ENCODE assay signal across 8 cellular contexts in the genomic region with DNA sequence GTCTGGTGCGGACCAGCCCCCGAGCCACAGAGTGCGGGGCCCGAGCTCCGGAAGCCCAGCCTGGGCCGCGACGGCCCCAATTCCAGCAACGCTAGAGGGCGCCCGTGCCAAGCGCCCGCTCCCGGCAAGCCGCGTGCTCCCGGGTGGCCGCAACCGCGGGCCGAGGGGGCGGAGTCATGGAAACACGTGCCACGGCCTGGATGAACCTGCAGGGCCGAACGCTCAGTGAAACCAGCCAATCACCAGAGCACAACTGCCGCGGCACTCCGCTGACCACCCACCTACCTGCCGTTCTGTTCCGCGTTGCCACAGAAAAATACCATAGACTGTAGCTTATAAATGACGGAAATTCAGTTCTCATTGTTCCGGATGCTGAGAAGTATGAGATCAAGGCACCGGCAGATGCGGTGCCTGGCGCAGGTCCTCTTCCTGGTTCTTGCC.
A peak's percentile ranks its signal among the peaks of the same experiment; 100 is the strongest.
DNase-seq lines count a peak whose midpoint lies in the region; ATAC-seq and TF ChIP-seq lines count a peak whose summit lies in the region.

No MANE protein-coding gene starts in this region.

- ATAC-seq in HG02938 (IDR thresholded peaks at IDR 0.05; ENCODE audit: unreplicated experiment) = no peak

- peak; percentile 57 for TF ChIP-seq CTCF in kidney epithelial cell (IDR thresholded peaks at IDR 0.05; ENCODE audit: insufficient read depth, low read length, poor library complexity, severe bottlenecking)

- peak overlapping the region; percentile 5 for H3K4me3 ChIP-seq in kidney epithelial cell (ENCODE audit: low read depth, low read length)

- H3K27me3 ChIP-seq in kidney epithelial cell (ENCODE audit: control insufficient read depth, insufficient read depth, low read length) = peaks cover 13% of the 10 kb centered on the region

- no peaks in the 10 kb centered on the region for H3K36me3 ChIP-seq in kidney epithelial cell (ENCODE audit: control insufficient read depth, insufficient read depth, low read length)

- DNase-seq in GM19238 (ENCODE audit: insufficient read length, low spot score) (peak; percentile 47), kidney epithelial cell (ENCODE audit: low read depth) (peak; percentile 12), NCI-H1436 treated with DMSO at 0.1 percent for 48 hours (lab: John Stamatoyannopoulos, UW) (no peak), NCI-H2107 (lab: John Stamatoyannopoulos, UW) (no peak)
- DNase-seq in activated CD4-positive, alpha-beta T cell treated with anti-CD3 and anti-CD28 coated beads for 1 hour = peak; percentile 63
- DNase-seq in central memory CD4-positive, alpha-beta T cell = peak; percentile 74
- DNase-seq in stimulated activated CD4-positive, alpha-beta T cell treated with anti-CD3 and anti-CD28 coated beads, Interleukin-2, amount 100 ng/mL, for 48 hours = peak; percentile 70 to 80

Comparison
In these comparisons a context has a peak if more than half of its experiments do, and no peak if none do; other contexts are left out.
1. DNase-seq: peak in GM19238 (single experiment), activated CD4-positive, alpha-beta T cell treated with anti-CD3 and anti-CD28 coated beads for 1 hour (single experiment), central memory CD4-positive, alpha-beta T cell (single experiment), kidney epithelial cell (single experiment) and stimulated activated CD4-positive, alpha-beta T cell treated with anti-CD3 and anti-CD28 coated beads, Interleukin-2, amount 100 ng/mL, for 48 hours (2 of 2); none in NCI-H1436 treated with DMSO at 0.1 percent for 48 hours (single experiment) and NCI-H2107 (single experiment).